ENCODE assay signal across 22 cellular contexts in genomic region chr6:32220021-32220420, GRCh38.
"Had no signal": no experiment of that assay in that cellular context is flagged by ENCODE, and none has a peak within 500 bp of the region (broad histone marks: within the 10 kb centered on the region; RNA-seq: fewer than 3 reads in every experiment).

No MANE protein-coding gene starts in this region.

- H3K9me3 ChIP-seq: SJSA1 had no signal

- ATAC-seq: HepG2 had no signal

- DNase-seq: IMR-90, Kasumi-1, KG1, MM.1S, NCI-H1092 treated with DMSO at 0.1 percent for 48 hours, NCI-H1436, NCI-H187, NCI-H2029, NCI-H2081 treated with DMSO at 0.1 percent for 48 hours, NCI-H2171, NCI-H226, NCI-H446, NCI-H510A, NCI-H524 treated with DMSO at 0.1 percent for 48 hours, NCI-H69, NCI-H774, Right ventricle myocardium superior, RPMI8226, SIG-M5 had no signal

- H3K4me1 ChIP-seq: SJSA1 had no signal

- H3K27ac ChIP-seq: SJSA1, SK-N-MC had no signal

- H3K36me3 ChIP-seq: SJSA1 had no signal

- H3K4me3 ChIP-seq: SJSA1, SK-N-MC had no signal
